30 cellular contexts compared by ENCODE assay signal in the genomic region with DNA sequence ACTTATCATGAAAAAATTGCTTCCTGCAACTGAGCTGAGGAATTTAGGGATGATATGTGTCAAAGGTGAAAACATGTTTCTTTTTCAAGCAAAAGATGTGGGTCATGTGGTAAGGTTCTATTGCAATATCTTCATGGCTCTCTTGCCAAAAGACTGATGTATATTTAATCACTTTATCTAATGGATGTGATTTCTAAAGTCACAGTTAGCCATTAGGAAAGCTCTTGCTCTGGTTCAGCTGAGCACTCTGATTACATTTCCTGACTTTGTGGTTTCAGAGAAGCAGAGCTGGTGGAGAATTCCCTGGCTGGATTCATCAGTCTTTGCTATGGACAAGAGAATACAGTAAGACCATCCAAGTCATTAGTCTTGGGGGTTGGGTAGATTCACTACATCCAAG. TPM values are rescaled to one million over a fixed set of nuclear protein-coding genes. Genes with fewer than 3 reads are reported as not detected.
DNase-seq lines count a peak whose midpoint lies in the region; ATAC-seq, FAIRE-seq and TF ChIP-seq lines count a peak whose summit lies in the region.
"Had no signal": no experiment of that assay in that cellular context is flagged by ENCODE, and none has a peak within 500 bp of the region (broad histone marks: within the 10 kb centered on the region; RNA-seq: fewer than 3 reads in every experiment).

No MANE protein-coding gene starts in this region.

- no peak for ATAC-seq in activated CD4-positive, CD25-positive, alpha-beta regulatory T cell treated with anti-CD3 and anti-CD28 coated beads, Interleukin-2, amount 50 U/mL, for 24 hours
- ATAC-seq in HG03571 (IDR thresholded peaks at IDR 0.05; ENCODE audit: unreplicated experiment): no peak
- ATAC-seq: activated naive CD8-positive, alpha-beta T cell treated with anti-CD3 and anti-CD28 coated beads, Interleukin-2, amount 50 U/mL, for 24 hours; gastrocnemius medialis; GM12878 had no signal

- no peak for TF ChIP-seq POLR2A in H54 (IDR thresholded peaks at IDR 0.05; ENCODE audit: low read depth, low read length)

- no peak for TF ChIP-seq CTCF in AG09319 (IDR thresholded peaks at IDR 0.05; ENCODE audit: low read depth, low read length)
- TF ChIP-seq CTCF in astrocyte (IDR thresholded peaks at IDR 0.05; ENCODE audit: insufficient read depth, low read depth, low read length): no peak
- no peak for TF ChIP-seq CTCF in fibroblast of the aortic adventitia (IDR thresholded peaks at IDR 0.05; ENCODE audit: insufficient read depth, low read length)

- H3K18ac ChIP-seq in mesendoderm (ENCODE audit: low read length): no peak overlapping the region

- no peak overlapping the region for H2BK5ac ChIP-seq in mesendoderm (ENCODE audit: low read length)

- H3K27me3 Mint-ChIP-seq in astrocyte (ENCODE audit: low read depth, unreplicated experiment): no peaks in the 10 kb centered on the region
- H3K27me3 Mint-ChIP-seq: activated CD4-positive, alpha-beta memory T cell treated with anti-CD3 and anti-CD28 coated beads for 36 hours; activated naive CD8-positive, alpha-beta T cell treated with anti-CD3 and anti-CD28 coated beads, Interleukin-2, amount 50 U/mL, for 24 hours; CD4-positive, alpha-beta T cell; naive B cell had no signal

- H3K4ac ChIP-seq in mesendoderm (ENCODE audit: low read depth, low read length): no peak overlapping the region

- DNase-seq in AG09319 (ENCODE audit: extremely low read depth, low read depth) (peak; percentile 63), HCEC 1CT (peak; percentile 73), astrocyte (ENCODE audit: low read depth) (peak; percentile 91), fibroblast of the aortic adventitia (ENCODE audit: low read depth) (peak; percentile 76), mesendoderm (no peak), H54 (ENCODE audit: insufficient read length, low spot score) (no peak)
- DNase-seq: activated CD4-positive, alpha-beta memory T cell treated with anti-CD3 and anti-CD28 coated beads for 36 hours; activated gamma-delta T cell; activated naive CD8-positive, alpha-beta T cell treated with anti-CD3 and anti-CD28 coated beads, Interleukin-2, amount 50 U/mL, for 24 hours; CD4-positive, alpha-beta T cell; DMS153; dorsolateral prefrontal cortex; gastrocnemius medialis; kidney; naive B cell; NCI-H1105; NCI-H2029 treated with DMSO at 0.1 percent for 48 hours; NCI-H510A treated with DMSO at 0.1 percent for 48 hours; nucleus accumbens; retina; stimulated activated CD4-positive, alpha-beta T cell treated with anti-CD3 and anti-CD28 coated beads, Interleukin-4, amount 100 ng/mL, for 1 hour; stimulated activated naive CD4-positive, alpha-beta T cell had no signal

- H3K27ac Mint-ChIP-seq in astrocyte (ENCODE audit: unreplicated experiment): peak overlapping the region; percentile 62
- H3K27ac Mint-ChIP-seq: activated CD4-positive, alpha-beta memory T cell treated with anti-CD3 and anti-CD28 coated beads for 36 hours; activated naive CD8-positive, alpha-beta T cell treated with anti-CD3 and anti-CD28 coated beads, Interleukin-2, amount 50 U/mL, for 24 hours; CD4-positive, alpha-beta T cell; naive B cell; T-helper 2 cell treated with Interferon-gamma antibody and Interleukin-4, amounts not matched to agents 5 μg/mL and 100 μg/mL, for 36 hours had no signal

- H3K4me2 ChIP-seq in astrocyte (ENCODE audit: low read length) (no peak overlapping the region), mesendoderm (ENCODE audit: low read length) (no peak overlapping the region)

- no peak overlapping the region for H4K5ac ChIP-seq in mesendoderm (ENCODE audit: low read length)

- no peak overlapping the region for H2AK5ac ChIP-seq in mesendoderm (ENCODE audit: low read length)

- H3K27me3 ChIP-seq in astrocyte (ENCODE audit: insufficient read depth, low read length) (no peaks in the 10 kb centered on the region), mesendoderm (ENCODE audit: insufficient read depth, low read length, poor library complexity) (no peaks in the 10 kb centered on the region)
- H3K27me3 ChIP-seq: dorsolateral prefrontal cortex, gastrocnemius medialis, vagina had no signal

- peaks cover 20% of the 10 kb centered on the region for H3K4me1 Mint-ChIP-seq in astrocyte (ENCODE audit: low read depth, unreplicated experiment)
- H3K4me1 Mint-ChIP-seq: activated naive CD8-positive, alpha-beta T cell treated with anti-CD3 and anti-CD28 coated beads, Interleukin-2, amount 50 U/mL, for 24 hours; naive B cell had no signal

- H4K8ac ChIP-seq in mesendoderm (ENCODE audit: low read depth, low read length): no peak overlapping the region

- FAIRE-seq in astrocyte (lab: Jason Lieb, UNC): no peak
- FAIRE-seq in H54 (lab: Jason Lieb, UNC): no peak
- FAIRE-seq: bronchial epithelial cell, GM12878, kidney had no signal

- no peak overlapping the region for H3K27ac ChIP-seq in astrocyte (ENCODE audit: low read depth, low read length)
- no peak overlapping the region for H3K27ac ChIP-seq in mesendoderm (ENCODE audit: low read depth, low read length)
- H3K27ac ChIP-seq: dorsolateral prefrontal cortex, gastrocnemius medialis, SK-N-MC, thoracic aorta, vagina had no signal

- no peaks in the 10 kb centered on the region for H3K79me1 ChIP-seq in mesendoderm (ENCODE audit: low read length)

- H3K9ac ChIP-seq in astrocyte (ENCODE audit: low read length): no peak overlapping the region
- H3K9ac ChIP-seq in mesendoderm (ENCODE audit: low read length): no peak overlapping the region

- H2BK15ac ChIP-seq in mesendoderm (replicated peaks; ENCODE audit: low read depth): no peak overlapping the region

- H3K4me1 ChIP-seq in astrocyte (ENCODE audit: insufficient read depth, low read length) (no peaks in the 10 kb centered on the region), mesendoderm (ENCODE audit: control insufficient read depth, low read depth, low read length) (no peaks in the 10 kb centered on the region)
- H3K4me1 ChIP-seq: gastrocnemius medialis, vagina had no signal

- no peak overlapping the region for H3K4me3 Mint-ChIP-seq in astrocyte (ENCODE audit: unreplicated experiment)
- H3K4me3 Mint-ChIP-seq: activated CD4-positive, alpha-beta memory T cell treated with anti-CD3 and anti-CD28 coated beads for 36 hours; activated naive CD8-positive, alpha-beta T cell treated with anti-CD3 and anti-CD28 coated beads, Interleukin-2, amount 50 U/mL, for 24 hours; CD4-positive, alpha-beta T cell; naive B cell; T-helper 2 cell treated with Interferon-gamma antibody and Interleukin-4, amounts not matched to agents 5 μg/mL and 100 μg/mL, for 36 hours had no signal

- no peak overlapping the region for H3K4me3 ChIP-seq in astrocyte (ENCODE audit: insufficient read depth, low read depth, low read length)
- H3K4me3 ChIP-seq in fibroblast of the aortic adventitia (ENCODE audit: low read depth, low read length): no peak overlapping the region
- H3K4me3 ChIP-seq in mesendoderm (ENCODE audit: low read length): no peak overlapping the region
- H3K4me3 ChIP-seq: dorsolateral prefrontal cortex, gastrocnemius medialis, GM12878, SK-N-MC, thoracic aorta, vagina had no signal

- H3K23ac ChIP-seq in mesendoderm (ENCODE audit: low read length): no peak overlapping the region

- H3K56ac ChIP-seq in mesendoderm (ENCODE audit: low read length): no peak overlapping the region

- no peaks in the 10 kb centered on the region for H3K36me3 Mint-ChIP-seq in astrocyte (ENCODE audit: low read depth, unreplicated experiment)
- H3K36me3 Mint-ChIP-seq: activated CD4-positive, alpha-beta memory T cell treated with anti-CD3 and anti-CD28 coated beads for 36 hours; naive B cell had no signal

- H3K36me3 ChIP-seq in astrocyte (ENCODE audit: insufficient read depth, low read length) (no peaks in the 10 kb centered on the region), mesendoderm (ENCODE audit: control insufficient read depth, insufficient read depth, low read length) (no peaks in the 10 kb centered on the region)
- H3K36me3 ChIP-seq: gastrocnemius medialis, thoracic aorta, vagina had no signal

- H2BK120ac ChIP-seq in mesendoderm (ENCODE audit: low read depth, low read length): no peak overlapping the region

- H3K79me2 ChIP-seq in astrocyte (ENCODE audit: insufficient read depth, low read length) (no peaks in the 10 kb centered on the region), mesendoderm (ENCODE audit: control insufficient read depth, insufficient read depth, low read length) (no peaks in the 10 kb centered on the region)

- no peak overlapping the region for H2AFZ ChIP-seq in astrocyte (ENCODE audit: low read depth, low read length)

- no peaks in the 10 kb centered on the region for H3K9me3 ChIP-seq in astrocyte (ENCODE audit: insufficient read depth, low read depth, low read length)
- H3K9me3 ChIP-seq: gastrocnemius medialis, thoracic aorta, vagina had no signal

- no peaks in the 10 kb centered on the region for H4K20me1 ChIP-seq in astrocyte (ENCODE audit: insufficient read depth, low read length)

- H3K9me3 Mint-ChIP-seq in astrocyte (ENCODE audit: unreplicated experiment): no peaks in the 10 kb centered on the region
- H3K9me3 Mint-ChIP-seq: activated CD4-positive, alpha-beta memory T cell treated with anti-CD3 and anti-CD28 coated beads for 36 hours; activated naive CD8-positive, alpha-beta T cell treated with anti-CD3 and anti-CD28 coated beads, Interleukin-2, amount 50 U/mL, for 24 hours; CD4-positive, alpha-beta T cell; T-helper 2 cell treated with Interferon-gamma antibody and Interleukin-4, amounts not matched to agents 5 μg/mL and 100 μg/mL, for 36 hours had no signal

RNA-seq across cellular contexts. Expression of gene SCN9A, which starts 24.4 kb away (rescaled TPM):
- total RNA-seq in astrocyte (7.8 and 8.7 TPM in 2 replicates), fibroblast of the aortic adventitia (ENCODE audit: low replicate concordance) (14.0 and 22.9 TPM in 2 replicates)
- 0.73 TPM for polyA plus RNA-seq in mesendoderm (2013, experiment 1 of 2)
- polyA plus RNA-seq in mesendoderm (2013, experiment 2 of 2): 0.80 TPM
- total RNA-seq: activated CD4-positive, alpha-beta memory T cell treated with anti-CD3 and anti-CD28 coated beads for 36 hours had no signal

Comparison
In these comparisons a context has a peak if more than half of its experiments do, and no peak if none do; other contexts are left out.
1. DNase-seq: peak in AG09319 (single experiment), HCEC 1CT (single experiment), astrocyte (single experiment) and fibroblast of the aortic adventitia (single experiment); none in mesendoderm (single experiment) and H54 (single experiment).